In the genomic region with DNA sequence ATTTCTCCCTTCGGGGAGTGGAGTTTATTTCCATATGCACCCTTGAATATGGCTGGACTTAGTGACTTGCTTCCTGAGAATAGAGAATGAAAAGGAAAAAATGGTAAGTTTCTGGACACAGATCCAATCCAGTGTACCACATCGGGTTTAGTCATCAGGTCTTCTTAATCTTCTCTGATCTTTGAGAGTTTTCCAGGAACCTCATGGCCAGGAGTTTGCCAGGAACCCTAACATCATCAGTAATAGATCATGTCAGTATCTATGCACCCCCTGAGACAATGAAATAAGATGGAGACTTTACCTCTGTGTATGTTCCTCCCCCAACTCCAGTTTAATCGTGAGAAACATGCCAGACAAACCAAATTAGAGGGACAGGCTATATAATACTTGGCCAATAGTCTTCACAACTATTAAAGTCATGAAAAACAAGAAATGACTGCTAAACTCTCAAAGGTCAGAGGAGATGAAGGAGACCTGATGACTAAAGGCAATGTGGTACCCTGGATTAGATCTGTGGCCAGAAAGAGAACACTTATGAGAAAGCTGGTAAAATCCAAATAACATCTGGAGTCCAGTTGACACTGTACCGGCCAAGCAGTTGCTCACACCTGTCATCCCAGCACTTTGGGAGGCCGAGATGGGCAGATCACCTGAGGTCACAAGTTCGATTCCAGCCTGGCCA, we compare ENCODE assay signal across 19 cellular contexts.
"Had no signal": no experiment of that assay in that cellular context is flagged by ENCODE, and none has a peak within 500 bp of the region (broad histone marks: within the 10 kb centered on the region; RNA-seq: fewer than 3 reads in every experiment).

No MANE protein-coding gene starts in this region.

- H3K4me1 Mint-ChIP-seq: activated naive CD8-positive, alpha-beta T cell treated with anti-CD3 and anti-CD28 coated beads, Interleukin-2, amount 10 ng/mL, durations not matched to agents 7 days and 5 days; neural crest cell had no signal

- H3K27ac Mint-ChIP-seq: activated naive CD8-positive, alpha-beta T cell treated with anti-CD3 and anti-CD28 coated beads, Interleukin-2, amount 10 ng/mL, durations not matched to agents 7 days and 5 days; T-helper 2 cell treated with Interferon-gamma antibody and Interleukin-4, amounts not matched to agents 5 μg/mL and 100 μg/mL, for 36 hours had no signal

- H3K27me3 Mint-ChIP-seq: activated naive CD8-positive, alpha-beta T cell treated with anti-CD3 and anti-CD28 coated beads, Interleukin-2, amount 10 ng/mL, durations not matched to agents 7 days and 5 days had no signal

- ATAC-seq: activated CD4-positive, CD25-positive, alpha-beta regulatory T cell treated with anti-CD3 and anti-CD28 coated beads, Interleukin-2, amount 50 U/mL, for 24 hours; gastrocnemius medialis; heart right ventricle; sciatic nerve; upper lobe of right lung had no signal

- H3K4me3 Mint-ChIP-seq: activated naive CD8-positive, alpha-beta T cell treated with anti-CD3 and anti-CD28 coated beads, Interleukin-2, amount 10 ng/mL, durations not matched to agents 7 days and 5 days; neural crest cell; T-helper 2 cell treated with Interferon-gamma antibody and Interleukin-4, amounts not matched to agents 5 μg/mL and 100 μg/mL, for 36 hours had no signal

- H3K4me3 ChIP-seq: cardiac muscle cell, colonic mucosa, esophagus squamous epithelium, gastrocnemius medialis, heart right ventricle, suprapubic skin, upper lobe of right lung had no signal

- DNase-seq: activated CD4-positive, alpha-beta T cell treated with anti-CD3 and anti-CD28 coated beads, Interleukin-2, amount 50 U/mL, for 4 hours; activated gamma-delta T cell treated with Interleukin-2 at 50 U/mL for 16 hours; activated naive CD8-positive, alpha-beta T cell treated with anti-CD3 and anti-CD28 coated beads, Interleukin-2, amount 10 ng/mL, durations not matched to agents 7 days and 5 days; activated T-cell treated with anti-CD3 and anti-CD28 coated beads, Interleukin-2, amount 50 U/mL, for 48 hours; aorta; colonic mucosa; esophagus squamous epithelium; gastrocnemius medialis; heart right ventricle; mesendoderm; stimulated activated CD4-positive, alpha-beta T cell treated with anti-CD3 and anti-CD28 coated beads, Interleukin-2, amount 100 ng/mL, for 48 hours; stimulated activated naive CD4-positive, alpha-beta T cell treated with Interleukin-2 at 50 U/mL for 16 hours; upper lobe of right lung had no signal
